ENCODE assay signal across 13 cellular contexts in genomic region chr3:15769256-15769915, GRCh38. TPM values are rescaled to one million over a fixed set of nuclear protein-coding genes. Genes with fewer than 3 reads are reported as not detected.
A peak's percentile ranks its signal among the peaks of the same experiment; 100 is the strongest.
DNase-seq lines count a peak whose midpoint lies in the region; ATAC-seq and TF ChIP-seq lines count a peak whose summit lies in the region.
"Had no signal": no experiment of that assay in that cellular context is flagged by ENCODE, and none has a peak within 500 bp of the region (broad histone marks: within the 10 kb centered on the region; RNA-seq: fewer than 3 reads in every experiment).

No MANE protein-coding gene starts in this region.

- intact Hi-C loops in body of pancreas (cut with DNase I): no loop called here
- intact Hi-C loops in sigmoid colon (cut with DNase I): no loop called here
- intact Hi-C loops in head of caudate nucleus (cut with DNase I): no loop called here

- no peaks in the 10 kb centered on the region for H3K36me3 ChIP-seq in body of pancreas (replicated peaks in 1 of 2; ENCODE audit: insufficient read depth in 1 of 2, low read depth in 2 of 2)
- peaks cover 0 to 18% (median 0%) of the 10 kb centered on the region in 4 donors for H3K36me3 ChIP-seq in sigmoid colon
- no peaks in the 10 kb centered on the region for H3K36me3 ChIP-seq in Peyer's patch
- H3K36me3 ChIP-seq: prostate gland had no signal

- ATAC-seq in GM18861 (IDR thresholded peaks at IDR 0.05; ENCODE audit: unreplicated experiment): peak; percentile 47
- ATAC-seq in body of pancreas: no peak

- H3K27me3 ChIP-seq in body of pancreas: no peaks in the 10 kb centered on the region
- no peaks in the 10 kb centered on the region for H3K27me3 ChIP-seq in sigmoid colon
- H3K27me3 ChIP-seq in Peyer's patch: no peaks in the 10 kb centered on the region

- H3K27ac ChIP-seq in body of pancreas (peak overlapping the region in 3 of 4 donors; percentile 22 to 72 (median 60)), sigmoid colon (peak overlapping the region; percentile 44 to 76 (median 60)), Peyer's patch (no peak overlapping the region)
- H3K27ac ChIP-seq: KMS-11, prostate gland, VCaP had no signal

- H3K4me1 ChIP-seq in body of pancreas (peaks cover 18% of the 10 kb centered on the region), sigmoid colon (peaks cover 0 to 37% (median 22%) of the 10 kb centered on the region in 4 donors), Peyer's patch (no peaks in the 10 kb centered on the region)
- H3K4me1 ChIP-seq: prostate gland had no signal

- DNase-seq in HS-5 (ENCODE audit: low read depth) (peak; percentile 29), body of pancreas (no peak), sigmoid colon (no peak), head of caudate nucleus (no peak), Peyer's patch (no peak), mucosa of gallbladder (ENCODE audit: low spot score) (no peak), DMS153 treated with DMSO at 0.1 percent for 48 hours (lab: John Stamatoyannopoulos, UW; ENCODE audit: unreplicated experiment) (no peak)
- DNase-seq: activated naive CD4-positive, alpha-beta T cell treated with anti-CD3 and anti-CD28 coated beads, Interleukin-2, amount 10 ng/mL, durations not matched to agents 7 days and 5 days; NCI-H526 had no signal

- no peak for TF ChIP-seq EP300 in sigmoid colon (IDR thresholded peaks at IDR 0.05)

- H3K9me3 ChIP-seq in body of pancreas (no peaks in the 10 kb centered on the region), sigmoid colon (no peaks in the 10 kb centered on the region), Peyer's patch (no peaks in the 10 kb centered on the region)
- H3K9me3 ChIP-seq: prostate gland had no signal

- TF ChIP-seq CTCF in body of pancreas (IDR thresholded peaks at IDR 0.05) (no peak), sigmoid colon (IDR thresholded peaks at IDR 0.05) (no peak), Peyer's patch (IDR thresholded peaks at IDR 0.05) (no peak)

- 65 to 67% methylated on average over 2 of the region's 2 CpGs for WGBS in body of pancreas, 2 donors
- WGBS in sigmoid colon, 2 donors: 78 to 83% methylated on average over 2 of the region's 2 CpGs

- no peak for TF ChIP-seq POLR2A in body of pancreas (IDR thresholded peaks at IDR 0.05)
- no peak for TF ChIP-seq POLR2A in sigmoid colon (IDR thresholded peaks at IDR 0.05)
- TF ChIP-seq POLR2A in Peyer's patch (IDR thresholded peaks at IDR 0.05): no peak

- H3K4me3 ChIP-seq in body of pancreas: no peak overlapping the region
- no peak overlapping the region for H3K4me3 ChIP-seq in sigmoid colon
- H3K4me3 ChIP-seq in Peyer's patch: no peak overlapping the region
- H3K4me3 ChIP-seq: prostate gland had no signal

RNA-seq across cellular contexts. Expression of gene ANKRD28, which starts 28.4 kb away (rescaled TPM):
- total RNA-seq in body of pancreas (10 to 100 TPM; 26.7 to 37.1 TPM), sigmoid colon (10 to 100 TPM; 41.5 to 64.5 (median 49.1) TPM), Peyer's patch (10 to 100 TPM; 45.4 to 83.3 (median 46.4) TPM), mucosa of gallbladder (36.6 TPM)
- polyA plus RNA-seq in sigmoid colon: 10 to 100 TPM; 13.4 to 15.6 (median 14.8) TPM

Comparison
In these comparisons a context has a peak if more than half of its experiments do, and no peak if none do; other contexts are left out.
1. H3K27ac ChIP-seq: peak in body of pancreas (3 of 4) and sigmoid colon (4 of 4); none in Peyer's patch (0 of 4).